Comparison of ENCODE assay signal across 8 cellular contexts in the genomic region with DNA sequence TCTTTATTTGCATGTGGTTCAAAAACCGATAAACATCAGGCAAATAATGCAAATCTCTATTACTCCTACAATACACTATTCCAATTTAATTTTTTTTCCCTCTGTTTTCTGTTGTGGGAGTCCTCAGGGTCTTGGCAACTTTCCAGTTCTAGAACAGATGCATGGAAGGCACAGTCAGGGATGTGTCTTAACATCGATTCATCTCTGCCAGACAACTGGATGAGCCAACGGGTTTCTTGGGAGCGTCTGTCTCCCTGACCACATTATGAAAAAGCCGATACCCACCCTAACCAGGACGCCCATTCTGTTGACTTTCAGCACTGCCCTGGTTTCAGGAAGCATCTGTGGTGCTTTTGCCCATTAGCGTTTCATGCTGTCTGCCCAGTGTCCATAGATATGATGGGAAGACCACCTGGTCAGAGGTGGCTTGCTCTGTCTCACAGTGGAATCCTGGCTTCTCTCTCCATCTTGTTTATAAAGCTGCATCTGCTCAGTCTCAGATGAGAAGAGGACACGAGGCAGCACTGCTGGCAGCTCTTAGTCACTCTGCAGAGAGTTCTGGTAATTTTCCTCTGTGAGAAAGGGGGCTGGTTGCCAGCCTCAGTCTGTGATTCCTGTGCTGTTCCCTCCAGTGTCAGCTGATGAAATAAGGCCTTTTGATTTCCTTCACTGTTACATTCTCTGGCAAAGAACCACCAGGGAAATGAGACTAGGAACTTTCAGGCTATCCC. TPM values are rescaled to one million over a fixed set of nuclear protein-coding genes. Genes with fewer than 3 reads are reported as not detected.
DNase-seq lines count a peak whose midpoint lies in the region; ATAC-seq and TF ChIP-seq lines count a peak whose summit lies in the region.

No MANE protein-coding gene starts in this region.

- H3K27ac Mint-ChIP-seq in stimulated activated naive CD8-positive, alpha-beta T cell treated with anti-CD3 and anti-CD28 coated beads, Interleukin-15, amount 100 ng/mL, for 72 hours: no peak overlapping the region
- H3K27ac Mint-ChIP-seq in T-helper 2 cell treated with Interferon-gamma antibody and Interleukin-4, amounts not matched to agents 5 μg/mL and 100 μg/mL, for 36 hours: no peak overlapping the region

- no peaks in the 10 kb centered on the region for H3K36me3 Mint-ChIP-seq in T-helper 2 cell treated with Interferon-gamma antibody and Interleukin-4, amounts not matched to agents 5 μg/mL and 100 μg/mL, for 36 hours (ENCODE audit: low read depth)

- peaks cover 0 to 12% of the 10 kb centered on the region in 2 donors for H3K9me3 Mint-ChIP-seq in stimulated activated naive CD8-positive, alpha-beta T cell treated with anti-CD3 and anti-CD28 coated beads, Interleukin-15, amount 100 ng/mL, for 72 hours
- H3K9me3 Mint-ChIP-seq in T-helper 2 cell treated with Interferon-gamma antibody and Interleukin-4, amounts not matched to agents 5 μg/mL and 100 μg/mL, for 36 hours: no peaks in the 10 kb centered on the region

- H3K79me2 ChIP-seq in parathyroid adenoma: no peaks in the 10 kb centered on the region

- H3K4me2 ChIP-seq in parathyroid adenoma (ENCODE audit: low read length): no peak overlapping the region

- H3K9me3 ChIP-seq in BE2C (no peaks in the 10 kb centered on the region), parathyroid adenoma (ENCODE audit: control insufficient read depth, low read length) (no peaks in the 10 kb centered on the region)
- H3K9me3 ChIP-seq in effector memory CD4-positive, alpha-beta T cell (ENCODE audit: control insufficient read depth, low read length): no peaks in the 10 kb centered on the region

- no peaks in the 10 kb centered on the region for H3K36me3 ChIP-seq in BE2C
- no peaks in the 10 kb centered on the region for H3K36me3 ChIP-seq in parathyroid adenoma (ENCODE audit: control insufficient read depth, insufficient read depth, low read length)
- H3K36me3 ChIP-seq in effector memory CD4-positive, alpha-beta T cell (ENCODE audit: control insufficient read depth, insufficient read depth, low read length): no peaks in the 10 kb centered on the region

- DNase-seq in BE2C (peak; percentile 84), SW480 (ENCODE audit: low spot score) (peak; percentile 8), globus pallidus (ENCODE audit: low spot score) (peak; percentile 94)
- DNase-seq in activated CD8-positive, alpha-beta memory T cell treated with anti-CD3 and anti-CD28 coated beads, Interleukin-2, amount 50 U/mL, for 4 hours: no peak
- DNase-seq in stimulated activated naive CD8-positive, alpha-beta T cell treated with anti-CD3 and anti-CD28 coated beads, Interleukin-15, amount 100 ng/mL, for 72 hours: no peak
- no peak for DNase-seq in effector memory CD4-positive, alpha-beta T cell
- DNase-seq in T-helper 2 cell treated with Interferon-gamma antibody and Interleukin-4, amounts not matched to agents 5 μg/mL and 100 μg/mL, for 36 hours (ENCODE audit: low spot score): no peak

- no peak overlapping the region for H3K9ac ChIP-seq in parathyroid adenoma

- H2AFZ ChIP-seq in parathyroid adenoma: peak overlapping the region; percentile 45

- peak overlapping the region; percentile 35 for H3K4me3 ChIP-seq in BE2C (ENCODE audit: low read depth, low read length)
- H3K4me3 ChIP-seq in parathyroid adenoma (ENCODE audit: low read depth, low read length): no peak overlapping the region
- no peak overlapping the region for H3K4me3 ChIP-seq in effector memory CD4-positive, alpha-beta T cell (ENCODE audit: insufficient read depth, low read depth, low read length, poor library complexity, severe bottlenecking)

- TF ChIP-seq CTCF in BE2C (IDR thresholded peaks at IDR 0.05; ENCODE audit: low read depth, low read length) (no peak), parathyroid adenoma (IDR thresholded peaks at IDR 0.05) (no peak)

- H3K4me1 ChIP-seq in BE2C (peaks cover 30% of the 10 kb centered on the region), parathyroid adenoma (no peaks in the 10 kb centered on the region)
- no peaks in the 10 kb centered on the region for H3K4me1 ChIP-seq in effector memory CD4-positive, alpha-beta T cell (ENCODE audit: control insufficient read depth, insufficient read depth, low read length, poor library complexity, severe bottlenecking)

- H3K27me3 Mint-ChIP-seq in stimulated activated naive CD8-positive, alpha-beta T cell treated with anti-CD3 and anti-CD28 coated beads, Interleukin-15, amount 100 ng/mL, for 72 hours: peaks cover 37% of the 10 kb centered on the region
- H3K27me3 Mint-ChIP-seq in T-helper 2 cell treated with Interferon-gamma antibody and Interleukin-4, amounts not matched to agents 5 μg/mL and 100 μg/mL, for 36 hours (ENCODE audit: low read depth): peaks cover 6% of the 10 kb centered on the region

- no peak overlapping the region for H3K27ac ChIP-seq in parathyroid adenoma
- no peak overlapping the region for H3K27ac ChIP-seq in effector memory CD4-positive, alpha-beta T cell (ENCODE audit: insufficient read depth, low read length, poor library complexity, severe bottlenecking)

- H3K4me1 Mint-ChIP-seq in stimulated activated naive CD8-positive, alpha-beta T cell treated with anti-CD3 and anti-CD28 coated beads, Interleukin-15, amount 100 ng/mL, for 72 hours: no peaks in the 10 kb centered on the region
- no peaks in the 10 kb centered on the region for H3K4me1 Mint-ChIP-seq in T-helper 2 cell treated with Interferon-gamma antibody and Interleukin-4, amounts not matched to agents 5 μg/mL and 100 μg/mL, for 36 hours (ENCODE audit: low read depth)

- H3K27me3 ChIP-seq in BE2C: no peaks in the 10 kb centered on the region
- no peaks in the 10 kb centered on the region for H3K27me3 ChIP-seq in parathyroid adenoma (ENCODE audit: control insufficient read depth, insufficient read depth, low read length)
- H3K27me3 ChIP-seq in effector memory CD4-positive, alpha-beta T cell (replicated peaks; ENCODE audit: control insufficient read depth, insufficient read depth, low read length, poor library complexity, severe bottlenecking): no peaks in the 10 kb centered on the region

- no peak overlapping the region for H3K4me3 Mint-ChIP-seq in stimulated activated naive CD8-positive, alpha-beta T cell treated with anti-CD3 and anti-CD28 coated beads, Interleukin-15, amount 100 ng/mL, for 72 hours
- no peak overlapping the region for H3K4me3 Mint-ChIP-seq in T-helper 2 cell treated with Interferon-gamma antibody and Interleukin-4, amounts not matched to agents 5 μg/mL and 100 μg/mL, for 36 hours

- ATAC-seq in stimulated activated naive CD8-positive, alpha-beta T cell treated with anti-CD3 and anti-CD28 coated beads, Interleukin-15, amount 100 ng/mL, for 72 hours: no peak

RNA-seq across cellular contexts. Expression of gene KCNE4, which starts 57.9 kb away (rescaled TPM):
- 1.3 TPM for polyA plus RNA-seq in BE2C (2012; ENCODE audit: insufficient read depth, insufficient read length, low read depth)

Comparison
In these comparisons a context has a peak if more than half of its experiments do, and no peak if none do; other contexts are left out.
1. DNase-seq: peak in BE2C (single experiment), SW480 (single experiment) and globus pallidus (single experiment); none in activated CD8-positive, alpha-beta memory T cell treated with anti-CD3 and anti-CD28 coated beads, Interleukin-2, amount 50 U/mL, for 4 hours (single experiment), stimulated activated naive CD8-positive, alpha-beta T cell treated with anti-CD3 and anti-CD28 coated beads, Interleukin-15, amount 100 ng/mL, for 72 hours (0 of 2), effector memory CD4-positive, alpha-beta T cell (0 of 3) and T-helper 2 cell treated with Interferon-gamma antibody and Interleukin-4, amounts not matched to agents 5 μg/mL and 100 μg/mL, for 36 hours (single experiment).